22 cellular contexts compared by ENCODE assay signal in the genomic region with DNA sequence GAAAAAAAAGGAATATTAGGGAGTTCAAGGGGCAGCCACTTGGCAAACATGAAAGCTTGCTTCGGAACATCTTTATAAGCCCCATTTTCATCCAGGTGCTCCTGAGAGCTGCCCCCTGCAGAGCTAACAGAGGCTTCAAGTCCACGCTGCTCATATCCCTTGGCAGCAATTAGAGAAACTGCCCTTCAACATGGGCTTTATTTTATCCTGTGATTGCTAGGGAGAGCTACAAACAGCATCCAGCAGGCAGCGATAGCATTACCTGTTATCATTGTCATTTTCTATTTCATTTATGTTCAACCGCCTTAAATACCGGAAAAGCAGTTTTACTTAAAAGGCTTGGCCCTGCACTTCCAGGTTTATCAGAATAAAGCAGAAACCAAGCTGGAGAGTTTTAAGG.
"Had no signal": no experiment of that assay in that cellular context is flagged by ENCODE, and none has a peak within 500 bp of the region (broad histone marks: within the 10 kb centered on the region; RNA-seq: fewer than 3 reads in every experiment).

No MANE protein-coding gene starts in this region.

- H3K36me3 ChIP-seq: left ventricle myocardium inferior, pancreas, prostate gland, suprapubic skin, thoracic aorta, tibial nerve, uterus had no signal

- H3K4me3 ChIP-seq: hepatocyte, left ventricle myocardium inferior, mucosa of descending colon, pancreas, prostate gland, skin epidermis, suprapubic skin, thoracic aorta, tibial nerve, uterus had no signal

- H3K4me1 ChIP-seq: left ventricle myocardium inferior, pancreas, prostate gland, suprapubic skin, uterus had no signal

- H3K9me3 ChIP-seq: left ventricle myocardium inferior, mucosa of descending colon, pancreas, prostate gland, suprapubic skin, thoracic aorta, tibial nerve, uterus had no signal

- H2AFZ ChIP-seq: hepatocyte had no signal

- H3K27ac ChIP-seq: hepatocyte, left ventricle myocardium inferior, pancreas, prostate gland, skin epidermis, suprapubic skin, thoracic aorta, tibial nerve, uterus had no signal

- H3K27me3 ChIP-seq: hepatocyte, pancreas, suprapubic skin, tibial nerve, uterus had no signal

- H3K79me2 ChIP-seq: hepatocyte had no signal

- H3K4me2 ChIP-seq: hepatocyte had no signal

- DNase-seq: islet precursor cell; left ventricle myocardium inferior; midbrain; mucosa of descending colon; naive thymus-derived CD4-positive, alpha-beta T cell; nucleus accumbens; pancreas; posterior cingulate gyrus; retina; right cardiac atrium; stimulated activated CD4-positive, alpha-beta T cell treated with anti-CD3 and anti-CD28 coated beads, Interleukin-12 subunit alpha, Interleukin-12 subunit beta, amount 100 ng/mL, for 4 hours; stimulated activated CD4-positive, alpha-beta T cell treated with anti-CD3 and anti-CD28 coated beads, Interleukin-15, amount 100 ng/mL, for 24 hours; stimulated activated CD4-positive, alpha-beta T cell treated with anti-CD3 and anti-CD28 coated beads, Interleukin-2, amount 100 ng/mL, for 24 hours; stimulated activated CD4-positive, alpha-beta T cell treated with anti-CD3 and anti-CD28 coated beads, Interleukin-4, amount 100 ng/mL, for 24 hours; stimulated activated naive CD4-positive, alpha-beta T cell; uterus had no signal
